In the genomic region with DNA sequence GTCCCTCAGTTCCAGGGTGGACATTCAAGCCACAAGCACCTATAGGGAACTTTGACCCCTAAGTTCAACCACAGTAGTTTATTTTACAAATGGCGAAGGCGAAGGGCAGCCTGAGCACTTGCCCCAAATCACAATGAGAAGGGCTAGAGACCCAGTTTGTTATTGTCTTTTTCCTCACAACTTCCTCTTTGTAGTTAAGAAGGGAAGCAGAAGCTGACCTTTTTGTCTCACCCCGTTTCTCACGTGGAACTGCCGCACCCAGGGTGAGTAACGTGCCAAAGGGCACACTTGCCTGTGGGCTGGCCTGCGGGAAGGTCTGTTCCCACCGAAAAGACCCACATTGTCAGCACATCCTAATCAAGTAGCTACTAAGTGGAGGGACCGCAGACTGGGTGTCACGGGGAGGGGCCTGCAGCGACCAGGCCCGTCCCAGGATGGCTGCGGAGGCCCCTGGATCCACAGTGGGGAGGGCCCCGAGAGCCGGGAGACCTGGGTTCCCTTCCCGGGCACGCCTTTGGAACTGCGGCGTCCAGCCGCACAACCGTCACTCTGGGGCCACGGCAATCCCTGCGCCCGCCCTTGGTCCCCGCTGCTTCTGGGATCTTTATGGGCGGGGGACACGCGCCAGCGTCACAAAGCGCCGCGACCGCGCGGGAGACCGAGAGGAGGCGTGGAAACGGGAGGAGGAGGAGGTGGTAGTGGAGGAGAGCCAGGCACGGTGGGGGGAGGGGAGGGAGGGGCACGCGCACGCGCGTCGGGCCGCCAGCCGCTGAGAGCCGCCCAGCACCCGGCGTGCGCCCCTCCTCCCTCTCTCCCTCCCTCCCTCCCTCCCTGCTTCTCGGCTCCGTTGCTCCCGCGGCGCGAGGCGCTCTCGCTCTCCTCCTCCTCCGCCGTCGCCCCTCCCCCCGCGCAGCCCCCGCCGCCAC, we compare ENCODE assay signal across 8 cellular contexts. TPM values are rescaled to one million over a fixed set of nuclear protein-coding genes. Genes with fewer than 3 reads are reported as not detected.
DNase-seq lines count a peak whose midpoint lies in the region; ATAC-seq lines count a peak whose summit lies in the region.

A gene with protein sequence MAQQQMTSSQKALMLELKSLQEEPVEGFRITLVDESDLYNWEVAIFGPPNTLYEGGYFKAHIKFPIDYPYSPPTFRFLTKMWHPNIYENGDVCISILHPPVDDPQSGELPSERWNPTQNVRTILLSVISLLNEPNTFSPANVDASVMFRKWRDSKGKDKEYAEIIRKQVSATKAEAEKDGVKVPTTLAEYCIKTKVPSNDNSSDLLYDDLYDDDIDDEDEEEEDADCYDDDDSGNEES (plus strand): TSS at position 834 of the 926 bp plus-strand sequence. CDS start 598 bp downstream, outside the sequence.

- peak within 1 kb of the TSS; percentile 98 to 99 (median 99) for H3K27ac Mint-ChIP-seq in IgD-negative memory B cell

- H3K4me3 Mint-ChIP-seq in IgD-negative memory B cell = peak within 1 kb of the TSS; percentile 92 to 97 (median 96)

- ATAC-seq in GM21529 (IDR thresholded peaks at IDR 0.05; ENCODE audit: unreplicated experiment) = peak; percentile 68

- H3K36me3 Mint-ChIP-seq in IgD-negative memory B cell = no peaks in the 10 kb centered on the region

- H3K9me3 ChIP-seq in mononuclear cell (ENCODE audit: low read depth, low read length) = no peaks in the 10 kb centered on the region

- no peaks in the 10 kb centered on the region for H3K27me3 ChIP-seq in mononuclear cell (ENCODE audit: insufficient read depth, low read length)

- H3K4me1 Mint-ChIP-seq in IgD-negative memory B cell = peaks cover 40 to 56% (median 50%) of the 10 kb centered on the region in 3 donors

- DNase-seq in DMS 273 (lab: John Stamatoyannopoulos, UW; ENCODE audit: unreplicated experiment) (peak; percentile 93), OCI-M1 (lab: John Stamatoyannopoulos, UW) (peak; percentile 97), activated T-cell treated with anti-CD3 and anti-CD28 coated beads for 24 hours (ENCODE audit: low read depth) (peak; percentile 91), epidermal melanocyte (ENCODE audit: insufficient read length, low spot score) (peak; percentile 89)
- peak; percentile 86 for DNase-seq in stimulated activated CD8-positive, alpha-beta memory T cell treated with anti-CD3 and anti-CD28 coated beads, Interleukin-4, amount 100 ng/mL, for 1 hour (ENCODE audit: low read depth in 2 of 2, low spot score in 1 of 2)

- peaks cover 53% of the 10 kb centered on the region for H3K4me1 ChIP-seq in mononuclear cell (ENCODE audit: insufficient read depth, low read length)

- H3K27me3 Mint-ChIP-seq in IgD-negative memory B cell = peaks cover 1% of the 10 kb centered on the region

- peak within 1 kb of the TSS; percentile 92 for H3K4me3 ChIP-seq in mononuclear cell (ENCODE audit: low read length)

- H3K9me3 Mint-ChIP-seq in IgD-negative memory B cell = no peaks in the 10 kb centered on the region

RNA-seq across cellular contexts. Expression of the gene that starts here (rescaled TPM):
- polyA plus RNA-seq in IgD-negative memory B cell = 22.6 TPM
- 21.2 TPM for total RNA-seq in mononuclear cell

Comparison
In these comparisons a context has a peak if more than half of its experiments do, and no peak if none do; other contexts are left out.
1. Peak in every context shown above with its lines: DNase-seq, ATAC-seq and H3K4me3 ChIP-seq.